In genomic region chr18:79680100-79680879, GRCh38 we compare ENCODE assay signal across 8 cellular contexts. TPM values are rescaled to one million over a fixed set of nuclear protein-coding genes. Genes with fewer than 3 reads are reported as not detected.
DNase-seq lines count a peak whose midpoint lies in the region; ATAC-seq and TF ChIP-seq lines count a peak whose summit lies in the region.

No MANE protein-coding gene starts in this region.

- peaks cover 46% of the 10 kb centered on the region for H3K4me1 ChIP-seq in effector memory CD4-positive, alpha-beta T cell (ENCODE audit: control insufficient read depth, insufficient read depth, low read length, poor library complexity, severe bottlenecking)
- H3K4me1 ChIP-seq in muscle layer of duodenum (ENCODE audit: control insufficient read depth in 1 of 2, insufficient read depth in 2 of 2, low read length in 2 of 2), result peaks cover 19 to 30% of the 10 kb centered on the region in 2 donors
- H3K4me1 ChIP-seq in upper lobe of left lung, result peaks cover 21 to 51% (median 33%) of the 10 kb centered on the region in 4 donors

- TF ChIP-seq POLR2A in upper lobe of left lung (IDR thresholded peaks at IDR 0.05), result no peak

- no peak for TF ChIP-seq EP300 in upper lobe of left lung (IDR thresholded peaks at IDR 0.05)

- ATAC-seq in GM21423 (IDR thresholded peaks at IDR 0.05; ENCODE audit: unreplicated experiment) (peak; percentile 2), WTC11 (no peak), upper lobe of left lung (ENCODE audit: low FRiP score in 2 of 2) (no peak)

- H3K36me3 Mint-ChIP-seq in WTC11, result peaks cover 18% of the 10 kb centered on the region

- WGBS in upper lobe of left lung, 2 donors, result 4 to 5% methylated on average over 16 to 23 of the region's 54 CpGs

- H3K36me3 ChIP-seq in KOPT-K1 (ENCODE audit: insufficient read depth, low read length) (no peaks in the 10 kb centered on the region), muscle layer of duodenum (ENCODE audit: control insufficient read depth in 1 of 2, insufficient read depth in 2 of 2, low read length in 2 of 2) (peaks cover 0 to 3% of the 10 kb centered on the region in 2 donors), upper lobe of left lung (peaks cover 0 to 3% (median 0%) of the 10 kb centered on the region in 4 donors)
- no peaks in the 10 kb centered on the region for H3K36me3 ChIP-seq in effector memory CD4-positive, alpha-beta T cell (ENCODE audit: control insufficient read depth, insufficient read depth, low read length)

- H3K4me3 ChIP-seq in effector memory CD4-positive, alpha-beta T cell (ENCODE audit: insufficient read depth, low read depth, low read length, poor library complexity, severe bottlenecking), result peak overlapping the region; percentile 89
- H3K4me3 ChIP-seq in muscle layer of duodenum (ENCODE audit: low read depth in 1 of 2, low read length in 2 of 2) (peak overlapping the region; percentile 85 to 86), upper lobe of left lung (peak overlapping the region; percentile 75 to 98 (median 90))

- H3K27ac Mint-ChIP-seq in WTC11, result peak overlapping the region; percentile 89

- TF ChIP-seq CTCF in WTC11 (IDR thresholded peaks at IDR 0.05) (no peak), upper lobe of left lung (IDR thresholded peaks at IDR 0.05) (no peak)

- H3K4me3 Mint-ChIP-seq in WTC11, result peak overlapping the region; percentile 80

- CTCF ChIA-PET in WTC11 (lab: Charles Lee), result no interaction called here

- peak overlapping the region; percentile 93 for H3K27ac ChIP-seq in KOPT-K1 (ENCODE audit: low read depth, low read length, poor library complexity, severe bottlenecking)
- H3K27ac ChIP-seq in effector memory CD4-positive, alpha-beta T cell (ENCODE audit: insufficient read depth, low read length, poor library complexity, severe bottlenecking), result peak overlapping the region; percentile 98
- peak overlapping the region; percentile 40 for H3K27ac ChIP-seq in muscle layer of duodenum (ENCODE audit: low read length)
- H3K27ac ChIP-seq in upper lobe of left lung, result peak overlapping the region; percentile 99

- no peaks in the 10 kb centered on the region for H3K27me3 Mint-ChIP-seq in WTC11 (ENCODE audit: low read depth)

- peak; percentile 58 for DNase-seq in COLO668 (lab: John Stamatoyannopoulos, UW; ENCODE audit: unreplicated experiment)
- peak; percentile 28 for DNase-seq in WTC11 (ENCODE audit: low spot score)
- peak in 2 of 3 donors; percentile 11 to 26 for DNase-seq in effector memory CD4-positive, alpha-beta T cell
- DNase-seq in upper lobe of left lung, result peak in 1 of 2 donors; percentile 48
- DNase-seq in GM19238 (ENCODE audit: insufficient read length, low spot score), result no peak

- peaks cover 30% of the 10 kb centered on the region for H3K4me1 Mint-ChIP-seq in WTC11

- POLR2A ChIA-PET in WTC11 (lab: Charles Lee), result no interaction called here

- no peaks in the 10 kb centered on the region for H3K9me3 Mint-ChIP-seq in WTC11

- H3K9me3 ChIP-seq in KOPT-K1 (ENCODE audit: insufficient read depth, low read length, poor library complexity, severe bottlenecking) (no peaks in the 10 kb centered on the region), muscle layer of duodenum (ENCODE audit: control insufficient read depth in 1 of 2, low read length in 2 of 2) (no peaks in the 10 kb centered on the region), upper lobe of left lung (no peaks in the 10 kb centered on the region)
- H3K9me3 ChIP-seq in effector memory CD4-positive, alpha-beta T cell (ENCODE audit: control insufficient read depth, low read length), result peaks cover 8% of the 10 kb centered on the region

- H3K27me3 ChIP-seq in effector memory CD4-positive, alpha-beta T cell (replicated peaks; ENCODE audit: control insufficient read depth, insufficient read depth, low read length, poor library complexity, severe bottlenecking), result no peaks in the 10 kb centered on the region
- H3K27me3 ChIP-seq in muscle layer of duodenum (ENCODE audit: low read depth, low read length), result no peaks in the 10 kb centered on the region
- no peaks in the 10 kb centered on the region for H3K27me3 ChIP-seq in upper lobe of left lung

TF ChIP-seq in WTC11, 78 proteins besides CTCF, POLR2A, EP300 and RAD21 (continues in another document):
- TF ChIP-seq CBFB (CRISPR knock-in tag; IDR thresholded peaks at IDR 0.05; ENCODE audit: low read depth) (no peak), USF2 (CRISPR knock-in tag; IDR thresholded peaks at IDR 0.05) (no peak), ZSCAN18 (CRISPR knock-in tag; IDR thresholded peaks at IDR 0.05) (no peak), IRF2 (CRISPR knock-in tag; IDR thresholded peaks at IDR 0.05; ENCODE audit: borderline replicate concordance, low read depth) (no peak), ETV6 (CRISPR knock-in tag; IDR thresholded peaks at IDR 0.05) (no peak), TEAD4 (CRISPR knock-in tag; IDR thresholded peaks at IDR 0.05) (no peak), KAT7 (CRISPR knock-in tag; IDR thresholded peaks at IDR 0.05; ENCODE audit: borderline replicate concordance) (no peak), ZNF512 (CRISPR knock-in tag; IDR thresholded peaks at IDR 0.05; ENCODE audit: borderline replicate concordance) (no peak), E2F4 (CRISPR knock-in tag; IDR thresholded peaks at IDR 0.05; ENCODE audit: borderline replicate concordance, low read depth) (no peak), PREB (CRISPR knock-in tag; IDR thresholded peaks at IDR 0.05; ENCODE audit: borderline replicate concordance) (no peak), ZNF281 (CRISPR knock-in tag; IDR thresholded peaks at IDR 0.05) (no peak)

RNA-seq across cellular contexts. Expression of gene CTDP1, which starts 0.7 kb away (rescaled TPM):
- 33.3 to 39.7 TPM (median 34.5 TPM) in 3 replicates for total RNA-seq in WTC11 (2021)
- total RNA-seq in upper lobe of left lung, result 10 to 100 TPM; 21.3 to 44.7 (median 29.7) TPM

Comparison
In these comparisons a context has a peak if more than half of its experiments do, and no peak if none do; other contexts are left out.
1. H3K27ac ChIP-seq: peak in every context shown above with its lines; median percentile 99 in upper lobe of left lung; 98 in effector memory CD4-positive, alpha-beta T cell; 93 in KOPT-K1; 40 in muscle layer of duodenum.